Comparison of ENCODE assay signal across 9 cellular contexts in the genomic region with DNA sequence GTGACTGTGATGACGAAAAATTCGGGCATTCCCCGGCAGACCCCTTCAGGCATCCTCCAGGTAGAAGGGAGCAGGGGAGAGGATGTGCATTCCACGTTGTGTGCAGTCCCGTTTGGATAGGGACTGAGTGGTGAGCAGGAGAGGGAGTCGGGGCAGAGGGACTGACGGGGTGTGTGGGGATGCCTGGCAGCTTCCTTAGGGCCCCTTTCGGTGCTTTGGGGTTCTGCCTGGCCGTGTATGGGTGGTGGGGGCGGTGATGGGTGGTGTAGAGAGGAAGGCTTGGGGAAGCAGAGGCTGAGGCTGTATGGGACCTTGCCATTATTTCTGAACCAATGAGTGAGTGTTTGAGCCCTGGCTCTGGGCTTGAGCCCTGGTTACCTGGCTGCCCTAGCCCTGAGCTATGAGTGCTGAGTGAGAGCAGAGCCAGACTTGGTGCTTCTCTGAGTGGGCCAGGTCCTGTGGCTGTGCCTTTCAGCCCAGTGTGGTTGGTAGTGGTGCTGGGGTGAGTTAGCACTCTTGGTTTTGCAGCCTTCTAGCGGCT. TPM values are rescaled to one million over a fixed set of nuclear protein-coding genes. Genes with fewer than 3 reads are reported as not detected.
DNase-seq lines count a peak whose midpoint lies in the region; ATAC-seq and TF ChIP-seq lines count a peak whose summit lies in the region.
"Had no signal": no experiment of that assay in that cellular context is flagged by ENCODE, and none has a peak within 500 bp of the region (broad histone marks: within the 10 kb centered on the region; RNA-seq: fewer than 3 reads in every experiment).

No MANE protein-coding gene starts in this region.

- H3K4me3 Mint-ChIP-seq in CD4-positive, alpha-beta memory T cell: peak overlapping the region; percentile 86 to 95 (median 91)

- H3K27me3 ChIP-seq in CD4-positive, alpha-beta memory T cell (ENCODE audit: insufficient read depth, low read length): no peaks in the 10 kb centered on the region
- H3K27me3 ChIP-seq in ascending aorta: no peaks in the 10 kb centered on the region
- H3K27me3 ChIP-seq in lower lobe of right lung (ENCODE audit: low read depth): no peaks in the 10 kb centered on the region
- no peaks in the 10 kb centered on the region for H3K27me3 ChIP-seq in tibial nerve
- no peaks in the 10 kb centered on the region for H3K27me3 ChIP-seq in foreskin keratinocyte

- POLR2A ChIA-PET in CD4-positive, alpha-beta memory T cell (lab: Charles Lee; ENCODE audit: partially characterized antibody): interaction anchor here (0.6 to 5.0 kb wide), 9 partner anchors 11 to 917 kb away, joined by 3 to 50 read pairs (median 4); partner anchors contain the start of genes ANAPC15, FCHSD2, RNF121 and XNDC1N

- TF ChIP-seq EP300 in Ishikawa (IDR thresholded peaks at IDR 0.05; ENCODE audit: borderline replicate concordance): no peak
- no peak for TF ChIP-seq EP300 in tibial nerve (IDR thresholded peaks at IDR 0.05)

- H3K4me1 ChIP-seq in CD4-positive, alpha-beta memory T cell (ENCODE audit: insufficient read depth, low read length): peaks cover 19% of the 10 kb centered on the region
- peaks cover 6 to 18% of the 10 kb centered on the region in 2 donors for H3K4me1 ChIP-seq in ascending aorta
- H3K4me1 ChIP-seq in lower lobe of right lung: peaks cover 25% of the 10 kb centered on the region
- H3K4me1 ChIP-seq in tibial nerve: peaks cover 0 to 50% (median 32%) of the 10 kb centered on the region in 4 donors
- H3K4me1 ChIP-seq in foreskin keratinocyte: peaks cover 4% of the 10 kb centered on the region

- peaks cover 17% of the 10 kb centered on the region for H3K36me3 ChIP-seq in CD4-positive, alpha-beta memory T cell (ENCODE audit: insufficient read depth, low read length)
- H3K36me3 ChIP-seq in ascending aorta (peaks cover 25 to 36% of the 10 kb centered on the region in 2 donors), lower lobe of right lung (peaks cover 37% of the 10 kb centered on the region), tibial nerve (peaks cover 0 to 39% (median 8%) of the 10 kb centered on the region in 3 donors)

- DNase-seq in CD4-positive, alpha-beta memory T cell: peak; percentile 14 to 59 (median 30)
- peak in 1 of 2 donors; percentile 63 for DNase-seq in ascending aorta (ENCODE audit: low spot score in 2 of 2)
- DNase-seq in lower lobe of right lung: peak; percentile 43
- DNase-seq in tibial nerve (ENCODE audit: low spot score in 2 of 2): no peak
- no peak for DNase-seq in foreskin keratinocyte
- no peak for DNase-seq in dedifferentiated amniotic fluid mesenchymal stem cell (ENCODE audit: extremely low spot score)

- peak overlapping the region; percentile 91 to 99 (median 94) for H3K27ac Mint-ChIP-seq in CD4-positive, alpha-beta memory T cell

- ATAC-seq in lower lobe of right lung (no peak), GM18505 (IDR thresholded peaks at IDR 0.05; ENCODE audit: unreplicated experiment) (no peak), foreskin keratinocyte (no peak)

- peak overlapping the region; percentile 36 to 83 for H3K4me3 ChIP-seq in CD4-positive, alpha-beta memory T cell (ENCODE audit: low read length in 2 of 2)
- H3K4me3 ChIP-seq in ascending aorta (peak overlapping the region; percentile 93 to 99), lower lobe of right lung (peak overlapping the region; percentile 81), tibial nerve (peak overlapping the region; percentile 71 to 92 (median 77))

- WGBS in tibial nerve, 2 donors: 9 to 13% methylated on average over 11 of the region's 11 CpGs

- H3K9me3 Mint-ChIP-seq in CD4-positive, alpha-beta memory T cell: no peaks in the 10 kb centered on the region

- no peaks in the 10 kb centered on the region for H3K9me3 ChIP-seq in CD4-positive, alpha-beta memory T cell (ENCODE audit: control insufficient read depth in 1 of 2, low read length in 2 of 2)
- H3K9me3 ChIP-seq in ascending aorta (no peaks in the 10 kb centered on the region), lower lobe of right lung (no peaks in the 10 kb centered on the region), tibial nerve (no peaks in the 10 kb centered on the region)

- TF ChIP-seq CTCF in ascending aorta (IDR thresholded peaks at IDR 0.05) (no peak), lower lobe of right lung (IDR thresholded peaks at IDR 0.05) (no peak), tibial nerve (IDR thresholded peaks at IDR 0.05) (no peak), foreskin keratinocyte (conservative IDR thresholded peaks at IDR 0.05) (no peak)

- TF ChIP-seq RAD21 in Ishikawa (IDR thresholded peaks at IDR 0.05; ENCODE audit: low read depth): no peak

- CTCF ChIA-PET in CD4-positive, alpha-beta memory T cell (lab: Charles Lee; ENCODE audit: partially characterized antibody): interaction anchor here (1.0 to 6.0 kb wide), 4 partner anchors 11 to 207 kb away, joined by 3 to 40 read pairs (median 3); no protein-coding TSS in a partner anchor

- no peaks in the 10 kb centered on the region for H3K27me3 Mint-ChIP-seq in CD4-positive, alpha-beta memory T cell

- peak overlapping the region; percentile 72 for H3K27ac ChIP-seq in CD4-positive, alpha-beta memory T cell (ENCODE audit: low read depth, low read length)
- H3K27ac ChIP-seq in ascending aorta: peak overlapping the region; percentile 96 to 97
- H3K27ac ChIP-seq in lower lobe of right lung: peak overlapping the region; percentile 95
- peak overlapping the region; percentile 77 to 97 (median 94) for H3K27ac ChIP-seq in tibial nerve
- H3K27ac ChIP-seq in foreskin keratinocyte: no peak overlapping the region

- H3K4me1 Mint-ChIP-seq in CD4-positive, alpha-beta memory T cell: peaks cover 8 to 31% (median 20%) of the 10 kb centered on the region in 4 donors

- TF ChIP-seq POLR2A in tibial nerve (IDR thresholded peaks at IDR 0.05) (no peak), GM18505 (IDR thresholded peaks at IDR 0.05; ENCODE audit: borderline replicate concordance, extremely low read depth, insufficient read depth, insufficient read length) (no peak)

- H3K36me3 Mint-ChIP-seq in CD4-positive, alpha-beta memory T cell: peaks cover 10 to 37% of the 10 kb centered on the region in 2 donors

- intact Hi-C loops in CD4-positive, alpha-beta memory T cell (cut with micrococcal nuclease): no loop called here
- intact Hi-C loops in ascending aorta (cut with DNase I) (loop anchor here (10.0 kb wide), 2 partner anchors 771 to 1649 kb away; partner anchors contain the start of genes COA4, NADSYN1 and PAAF1), lower lobe of right lung (cut with DNase I) (no loop called here)

TF ChIP-seq in Ishikawa, 13 proteins besides CTCF, POLR2A, EP300 and RAD21:
- TF ChIP-seq TEAD4 (IDR thresholded peaks at IDR 0.05) (no peak), TAF1 (IDR thresholded peaks at IDR 0.05; ENCODE audit: low read depth) (0 out of 2 replicates have a peak, but pooled peaks have one; percentile 4)

RNA-seq across cellular contexts. Expression of gene INPPL1, which starts 0.9 kb away (rescaled TPM):
- 100 to 1,000 TPM; 145 to 152 TPM for total RNA-seq in CD4-positive, alpha-beta memory T cell
- polyA plus RNA-seq in CD4-positive, alpha-beta memory T cell: 10 to 100 TPM in 1 of 2 donors, 1 to 10 TPM in 1; 4.0 to 10.2 TPM
- total RNA-seq in ascending aorta (76.0 TPM), lower lobe of right lung (147 TPM), tibial nerve (100 to 1,000 TPM in 2 of 4 donors, 10 to 100 TPM in 2; 73.6 to 137 (median 94.8) TPM), foreskin keratinocyte (45.0 and 56.7 TPM in 2 replicates)
- polyA plus RNA-seq in foreskin keratinocyte: 26.0 and 26.3 TPM in 2 replicates

RNA-seq across cellular contexts. Expression of gene FOLR2, which starts 8.9 kb away (rescaled TPM):
- not detected for total RNA-seq in CD4-positive, alpha-beta memory T cell
- polyA plus RNA-seq in CD4-positive, alpha-beta memory T cell: not detected
- total RNA-seq in ascending aorta: 34.5 TPM
- total RNA-seq in lower lobe of right lung: 28.1 TPM
- 10 to 100 TPM; 27.8 to 60.9 (median 35.7) TPM for total RNA-seq in tibial nerve
- total RNA-seq in foreskin keratinocyte: not detected in 2 replicates
- not detected in 2 replicates for polyA plus RNA-seq in foreskin keratinocyte
- total RNA-seq: LHCN-M2 had no signal

RNA-seq across cellular contexts. Expression of gene PHOX2A, which starts 18.5 kb away (rescaled TPM):
- total RNA-seq in CD4-positive, alpha-beta memory T cell: not detected
- polyA plus RNA-seq in CD4-positive, alpha-beta memory T cell: not detected
- total RNA-seq in ascending aorta (not detected), lower lobe of right lung (not detected), tibial nerve (not detected), foreskin keratinocyte (not detected in 2 replicates)
- polyA plus RNA-seq in foreskin keratinocyte: not detected in 2 replicates
- total RNA-seq: LHCN-M2 had no signal

RNA-seq across cellular contexts. Expression of gene FOLR1, which starts 33.5 kb away (rescaled TPM):
- total RNA-seq in CD4-positive, alpha-beta memory T cell: not detected
- polyA plus RNA-seq in CD4-positive, alpha-beta memory T cell: not detected
- total RNA-seq in ascending aorta (not detected), lower lobe of right lung (134 TPM), tibial nerve (under 1 TPM in 2 of 4 donors, not detected in 2; 0.39 to 0.66 TPM), foreskin keratinocyte (not detected in 2 replicates)
- polyA plus RNA-seq in foreskin keratinocyte: not detected in 2 replicates

Comparison
In these comparisons a context has a peak if more than half of its experiments do, and no peak if none do; other contexts are left out.
1. DNase-seq: peak in CD4-positive, alpha-beta memory T cell (5 of 5) and lower lobe of right lung (single experiment); none in tibial nerve (0 of 2), foreskin keratinocyte (0 of 2) and dedifferentiated amniotic fluid mesenchymal stem cell (single experiment).
2. RNA of gene FOLR2, which starts 8.9 kb away (total RNA-seq): 27.8 to 60.9 TPM in tibial nerve, 34.5 TPM in ascending aorta (single experiment) and 28.1 TPM in lower lobe of right lung (single experiment); not detected in CD4-positive, alpha-beta memory T cell and not detected in foreskin keratinocyte; every median in the first group is over 10 times any median in the second.
3. Peak in every context shown above with its lines, with median percentiles within 50 percentile points of each other: H3K4me3 ChIP-seq.